In the genomic region with DNA sequence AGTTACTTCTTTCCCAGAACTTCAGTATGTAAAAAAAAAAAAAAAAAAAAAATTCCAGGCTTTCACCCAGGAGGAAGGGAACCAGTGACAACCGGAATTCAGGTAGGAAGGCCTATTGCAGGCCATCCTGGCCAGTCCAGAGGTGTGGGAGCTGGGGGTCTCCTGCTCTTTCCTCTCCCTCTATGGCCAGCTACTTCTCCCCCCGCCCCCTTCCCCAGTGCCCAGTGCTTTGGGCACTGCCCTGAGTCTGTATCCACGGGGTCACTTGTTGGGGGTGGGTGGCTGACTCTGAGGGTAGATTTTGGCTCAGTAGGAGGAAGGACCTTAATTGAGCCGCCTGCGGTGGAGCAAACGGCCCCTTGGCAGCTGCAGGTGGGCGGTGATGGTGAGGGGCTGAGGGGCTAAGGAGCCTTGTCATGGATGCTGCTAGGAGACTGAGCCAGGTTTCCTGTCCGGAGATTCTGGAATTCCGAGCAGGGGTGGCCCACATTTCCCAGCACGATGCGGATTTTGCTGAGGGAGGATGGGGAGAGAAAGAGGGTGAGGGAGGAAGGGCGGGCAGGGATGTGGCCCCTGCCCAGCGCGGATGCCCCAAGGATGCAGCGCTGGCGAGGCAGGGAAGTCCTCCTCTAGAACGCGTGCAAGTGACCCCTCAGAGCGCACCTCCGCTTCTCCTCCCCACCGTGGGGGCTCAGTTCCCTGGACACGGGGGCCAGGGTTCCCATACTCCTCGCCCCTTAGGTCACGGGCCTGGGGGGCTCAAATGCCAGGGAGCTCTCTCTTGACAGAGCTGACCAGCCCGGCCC, we compare ENCODE assay signal across 8 cellular contexts. TPM values are rescaled to one million over a fixed set of nuclear protein-coding genes. Genes with fewer than 3 reads are reported as not detected.
A peak's percentile ranks its signal among the peaks of the same experiment; 100 is the strongest.
DNase-seq lines count a peak whose midpoint lies in the region; ATAC-seq and TF ChIP-seq lines count a peak whose summit lies in the region.

No MANE protein-coding gene starts in this region.

- 6 to 38% methylated on average over 2 to 6 of the region's 25 CpGs for WGBS in gastroesophageal sphincter (ENCODE audit: low coverage in 1 of 2), 2 donors
- 13% methylated on average over 25 of the region's 25 CpGs for WGBS in prostate gland

- no peaks in the 10 kb centered on the region for H3K27me3 Mint-ChIP-seq in T-helper 17 cell

- H3K4me3 ChIP-seq in gastroesophageal sphincter (peak overlapping the region; percentile 91 to 93), prostate gland (peak overlapping the region; percentile 87)

- TF ChIP-seq POLR2A in gastroesophageal sphincter (IDR thresholded peaks at IDR 0.05) (no peak), prostate gland (IDR thresholded peaks at IDR 0.05) (no peak)

- no peak for TF ChIP-seq EP300 in gastroesophageal sphincter (IDR thresholded peaks at IDR 0.05)

- no peaks in the 10 kb centered on the region for H3K9me3 ChIP-seq in T-helper 17 cell (ENCODE audit: control insufficient read depth, low read length, poor library complexity, severe bottlenecking)
- no peaks in the 10 kb centered on the region for H3K9me3 ChIP-seq in gastroesophageal sphincter
- H3K9me3 ChIP-seq in prostate gland = no peaks in the 10 kb centered on the region

- no peaks in the 10 kb centered on the region for H3K36me3 Mint-ChIP-seq in T-helper 17 cell (ENCODE audit: low read depth)

- no peak for TF ChIP-seq CTCF in gastroesophageal sphincter (IDR thresholded peaks at IDR 0.05)
- no peak for TF ChIP-seq CTCF in prostate gland (IDR thresholded peaks at IDR 0.05)

- H3K27ac Mint-ChIP-seq in T-helper 17 cell = peak overlapping the region; percentile 91

- H3K27me3 ChIP-seq in gastroesophageal sphincter (no peaks in the 10 kb centered on the region), prostate gland (replicated peaks; ENCODE audit: insufficient read depth) (no peaks in the 10 kb centered on the region)

- H3K4me1 ChIP-seq in gastroesophageal sphincter = peaks cover 0 to 46% (median 33%) of the 10 kb centered on the region in 3 donors
- H3K4me1 ChIP-seq in prostate gland (replicated peaks) = peaks cover 25% of the 10 kb centered on the region

- H3K27ac ChIP-seq in gastroesophageal sphincter (peak overlapping the region; percentile 93 to 96 (median 94)), prostate gland (peak overlapping the region; percentile 94 to 95)

- intact Hi-C loops in prostate gland (cut with DNase I) = no loop called here

- H3K4me1 Mint-ChIP-seq in T-helper 17 cell = peaks cover 34% of the 10 kb centered on the region

- DNase-seq in GM03348 (ENCODE audit: low spot score) (peak; percentile 35), T-helper 17 cell (no peak), prostate gland (ENCODE audit: low spot score) (no peak), NOMO-1 treated with dmso at 0.1 percent for 144 hours (lab: John Stamatoyannopoulos, UW; ENCODE audit: unreplicated experiment) (no peak), CD1c-positive myeloid dendritic cell (ENCODE audit: extremely low spot score) (no peak), middle frontal gyrus (ENCODE audit: extremely low spot score, low spot score) (no peak)

- H3K36me3 ChIP-seq in gastroesophageal sphincter = no peaks in the 10 kb centered on the region
- H3K36me3 ChIP-seq in prostate gland = no peaks in the 10 kb centered on the region

- ATAC-seq in T-helper 17 cell = no peak
- ATAC-seq in gastroesophageal sphincter = no peak
- no peak for ATAC-seq in GM21381 (IDR thresholded peaks at IDR 0.05; ENCODE audit: unreplicated experiment)

- H3K4me3 Mint-ChIP-seq in T-helper 17 cell = peak overlapping the region; percentile 90

RNA-seq across cellular contexts. Expression of a gene that starts 1.3 kb away (rescaled TPM):
- total RNA-seq in T-helper 17 cell = 10 to 100 TPM; 24.8 to 27.1 TPM
- total RNA-seq in gastroesophageal sphincter = 10 to 100 TPM; 37.2 to 51.2 (median 39.2) TPM
- 10 to 100 TPM; 32.4 to 32.9 TPM for total RNA-seq in prostate gland
